ENCODE assay signal across 7 cellular contexts in genomic region chr11:117226388-117227385, GRCh38. TPM values are rescaled to one million over a fixed set of nuclear protein-coding genes. Genes with fewer than 3 reads are reported as not detected.
DNase-seq lines count a peak whose midpoint lies in the region; ATAC-seq, FAIRE-seq and TF ChIP-seq lines count a peak whose summit lies in the region.

No MANE protein-coding gene starts in this region.

- FAIRE-seq in H1 (lab: Jason Lieb, UNC): peak; percentile 71

- H2BK12ac ChIP-seq in H1 (ENCODE audit: low read depth, low read length) (no peak overlapping the region), mesenchymal stem cell (ENCODE audit: low read length in 2 of 2) (no peak overlapping the region)

- H3K27me3 ChIP-seq in H1 (replicated peaks in 1 of 4; ENCODE audit: control insufficient read depth in 3 of 4, extremely low read depth in 1 of 4, insufficient read depth in 3 of 4, low read length in 3 of 4) (no peaks in the 10 kb centered on the region), mesenchymal stem cell (ENCODE audit: control insufficient read depth in 1 of 2, insufficient read depth in 1 of 2, low read length in 2 of 2) (no peaks in the 10 kb centered on the region), tibial nerve (no peaks in the 10 kb centered on the region)

- H2AK5ac ChIP-seq in H1 (ENCODE audit: low read depth, low read length) (no peak overlapping the region), mesenchymal stem cell (ENCODE audit: low read length, severe bottlenecking) (no peak overlapping the region)

- WGBS in H1 (ENCODE audit: extremely low coverage in 1 of 2, insufficient coverage in 1 of 2, insufficient read length in 1 of 2, insufficient replicate concordance in 2 of 2, low coverage in 1 of 2, low lambda C conversion rate in 2 of 2, missing lambda C conversion rate in 1 of 2), 2 experiments: 77% methylated on average over 19 of the region's 19 CpGs; no CpG with 5 or more reads in 1 of the 2 experiments
- WGBS in mesenchymal stem cell: 72% methylated on average over 16 of the region's 19 CpGs
- WGBS in tibial nerve, 2 donors: 64 to 67% methylated on average over 19 of the region's 19 CpGs

- H3K18ac ChIP-seq in H1 (ENCODE audit: extremely low read depth, low read length) (no peak overlapping the region), mesenchymal stem cell (ENCODE audit: low read depth in 1 of 2, low read length in 2 of 2) (no peak overlapping the region)

- H3K9me3 ChIP-seq in H1 (ENCODE audit: insufficient read depth in 2 of 2, low read depth in 1 of 2, low read length in 1 of 2): no peaks in the 10 kb centered on the region
- no peaks in the 10 kb centered on the region for H3K9me3 ChIP-seq in mesenchymal stem cell (ENCODE audit: control insufficient read depth, low read length)
- no peaks in the 10 kb centered on the region for H3K9me3 ChIP-seq in tibial nerve

- POLR2A ChIA-PET in GM10248 (lab: Yijun Ruan, JAX): interaction anchor here (0.6 to 1.6 kb wide), 4 partner anchors 8 to 50 kb away, joined by 3 to 4 read pairs (median 4); partner anchors contain the start of gene SIDT2
- POLR2A ChIA-PET in H1 (lab: Charles Lee; ENCODE audit: partially characterized antibody): interaction anchor here (0.8 to 6.0 kb wide), 8 partner anchors 10 to 82 kb away, joined by 3 to 53 read pairs (median 5); partner anchors contain the start of genes PAFAH1B2 and SIDT2

- peak; percentile 67 for ATAC-seq in HG03354 (IDR thresholded peaks at IDR 0.05; ENCODE audit: poor library complexity, severe bottlenecking, unreplicated experiment)

- no peak overlapping the region for H3K56ac ChIP-seq in H1 (replicated peaks; ENCODE audit: insufficient read length, low read depth, low read length)

- no peak overlapping the region for H3K4me3 ChIP-seq in H1 (ENCODE audit: extremely low read depth in 1 of 4, insufficient read depth in 2 of 4, low read depth in 3 of 4, low read length in 4 of 4)
- no peak overlapping the region for H3K4me3 ChIP-seq in mesenchymal stem cell (ENCODE audit: insufficient read depth in 1 of 2, low read depth in 1 of 2, low read length in 2 of 2)
- no peak overlapping the region for H3K4me3 ChIP-seq in tibial nerve

- peaks cover 4% of the 10 kb centered on the region for H3K23me2 ChIP-seq in H1 (ENCODE audit: low read depth, low read length)

- H2BK5ac ChIP-seq in H1 (ENCODE audit: low read depth, low read length) (no peak overlapping the region), mesenchymal stem cell (ENCODE audit: low read depth, low read length, poor library complexity, severe bottlenecking) (no peak overlapping the region)

- no peak overlapping the region for H4K91ac ChIP-seq in H1 (replicated peaks; ENCODE audit: insufficient read length, low read length)
- no peak overlapping the region for H4K91ac ChIP-seq in mesenchymal stem cell (ENCODE audit: low read length)

- peaks cover 1 to 2% of the 10 kb centered on the region in 2 experiments for H4K20me1 ChIP-seq in H1 (replicated peaks in 1 of 2; ENCODE audit: control insufficient read depth in 1 of 2, insufficient read depth in 2 of 2, low read length in 2 of 2)

- CTCF ChIA-PET in GM10248 (lab: Yijun Ruan, JAX) (interaction anchor here (0.5 to 9.2 kb wide), 51 partner anchors 8 to 808 kb away, joined by 3 to 118 read pairs (median 4); partner anchors contain the start of genes APOA4, APOA5, CEP164 and PAFAH1B2), H1 (lab: Charles Lee; ENCODE audit: partially characterized antibody) (interaction anchor here (0.6 to 25.0 kb wide), 29 partner anchors 8 to 488 kb away, joined by 3 to 449 read pairs (median 3); partner anchors contain the start of genes APOA1, APOA5, PAFAH1B2 and SIDT2)

- H2BK15ac ChIP-seq in H1 (ENCODE audit: low read length) (no peak overlapping the region), mesenchymal stem cell (ENCODE audit: low read depth, poor library complexity, severe bottlenecking) (no peak overlapping the region)

- H2BK120ac ChIP-seq in H1 (replicated peaks; ENCODE audit: low read depth, low read length) (no peak overlapping the region), mesenchymal stem cell (ENCODE audit: low read depth, low read length) (no peak overlapping the region)

- no peak for TF ChIP-seq EP300 in H1 (IDR thresholded peaks at IDR 0.05; ENCODE audit: borderline replicate concordance in 1 of 2, low read depth in 2 of 2, low read length in 2 of 2)
- TF ChIP-seq EP300 in tibial nerve (IDR thresholded peaks at IDR 0.05): peak in 1 of 2 donors; percentile 33

- no peak overlapping the region for H3K4ac ChIP-seq in H1 (replicated peaks; ENCODE audit: insufficient read length, low read depth, low read length)
- no peak overlapping the region for H3K4ac ChIP-seq in mesenchymal stem cell (ENCODE audit: low read depth in 1 of 2, low read length in 2 of 2)

- H2AFZ ChIP-seq in H1 (ENCODE audit: low read length) (no peak overlapping the region), mesenchymal stem cell (ENCODE audit: low read depth, low read length) (no peak overlapping the region)

- H2BK20ac ChIP-seq in H1 (ENCODE audit: low read length): no peak overlapping the region

- TF ChIP-seq CTCF in GM10248 (IDR thresholded peaks at IDR 0.05; ENCODE audit: control extremely low read depth, extremely low read depth, low read depth, missing control alignments) (peak; percentile 81), VCaP (conservative IDR thresholded peaks at IDR 0.05) (peak; percentile 89), H1 (IDR thresholded peaks at IDR 0.05; ENCODE audit: control extremely low read depth in 1 of 3, insufficient read depth in 1 of 3, low read depth in 1 of 3, low read length in 3 of 3) (peak; percentile 1 to 92 (median 78)), tibial nerve (IDR thresholded peaks at IDR 0.05) (peak; percentile 65 to 91 (median 70))

- H3K79me1 ChIP-seq in H1 (ENCODE audit: low read depth, low read length): peaks cover 7% of the 10 kb centered on the region; the same call in 1 of the 2 replicates
- H3K79me1 ChIP-seq in mesenchymal stem cell (replicated peaks; ENCODE audit: low read length, poor library complexity, severe bottlenecking): peaks cover 19% of the 10 kb centered on the region

- peaks cover 7 to 25% (median 16%) of the 10 kb centered on the region in 4 experiments; a peak in 6 of 8 replicates for H3K36me3 ChIP-seq in H1 (ENCODE audit: control insufficient read depth in 2 of 4, insufficient read depth in 4 of 4, low read length in 3 of 4)
- H3K36me3 ChIP-seq in mesenchymal stem cell (ENCODE audit: control insufficient read depth in 1 of 2, insufficient read depth in 2 of 2, low read depth in 1 of 2, low read length in 2 of 2): peaks cover 62 to 66% of the 10 kb centered on the region in 2 experiments
- peaks cover 0 to 64% (median 19%) of the 10 kb centered on the region in 3 donors for H3K36me3 ChIP-seq in tibial nerve

- no peak overlapping the region for H3K9ac ChIP-seq in H1 (replicated peaks in 1 of 4; ENCODE audit: extremely low read depth in 1 of 4, low read depth in 3 of 4, low read length in 3 of 4)
- H3K9ac ChIP-seq in mesenchymal stem cell (ENCODE audit: low read length): no peak overlapping the region

- H3K14ac ChIP-seq in H1 (ENCODE audit: insufficient read length) (no peak overlapping the region), mesenchymal stem cell (ENCODE audit: low read length in 2 of 2) (no peak overlapping the region)

- no peak overlapping the region for H4K5ac ChIP-seq in H1 (ENCODE audit: insufficient read length, low read depth, low read length)

- H3K4me2 ChIP-seq in H1 (ENCODE audit: insufficient read depth in 1 of 2, low read depth in 2 of 2, low read length in 2 of 2) (no peak overlapping the region), mesenchymal stem cell (ENCODE audit: low read length, poor library complexity, severe bottlenecking) (no peak overlapping the region)

- TF ChIP-seq RAD21 in H1 (IDR thresholded peaks at IDR 0.05 in 1 of 2, conservative IDR thresholded peaks at IDR 0.05 in 1 of 2; ENCODE audit: low read depth in 2 of 2, low read length in 2 of 2): peak; percentile 94

- DNase-seq in GM10248 (ENCODE audit: extremely low spot score): peak; percentile 82
- DNase-seq in NCI-H2227 treated with DMSO at 0.1 percent for 48 hours (lab: John Stamatoyannopoulos, UW): peak; percentile 58
- no peak for DNase-seq in H1 (ENCODE audit: low read depth in 1 of 2, low spot score in 2 of 2)
- DNase-seq in mesenchymal stem cell: peak; percentile 85
- DNase-seq in tibial nerve (ENCODE audit: low spot score in 2 of 2): no peak

- H4K8ac ChIP-seq in H1 (ENCODE audit: extremely low read depth, insufficient read depth, low read length) (no peak overlapping the region), mesenchymal stem cell (ENCODE audit: low read length) (no peak overlapping the region)

- TF ChIP-seq POLR2A in H1 (IDR thresholded peaks at IDR 0.05; ENCODE audit: control extremely low read depth in 1 of 2, low read depth in 2 of 2, low read length in 2 of 2): no peak
- no peak for TF ChIP-seq POLR2A in tibial nerve (IDR thresholded peaks at IDR 0.05)

- H3K4me1 ChIP-seq in H1 (replicated peaks in 1 of 4; ENCODE audit: control insufficient read depth in 3 of 4, insufficient read depth in 4 of 4, low read length in 3 of 4): peaks cover 0 to 6% (median under 1%) of the 10 kb centered on the region in 4 experiments; a peak in 2 of 7 replicates
- peaks cover 5% of the 10 kb centered on the region for H3K4me1 ChIP-seq in mesenchymal stem cell (ENCODE audit: control insufficient read depth, insufficient read depth, low read depth, low read length)
- peaks cover 0 to 66% (median 28%) of the 10 kb centered on the region in 4 donors for H3K4me1 ChIP-seq in tibial nerve

- H3K23ac ChIP-seq in H1 (ENCODE audit: insufficient read length) (no peak overlapping the region), mesenchymal stem cell (ENCODE audit: low read length in 2 of 2) (no peak overlapping the region)

- peak overlapping the region; percentile 7; the same call in 1 of the 2 replicates for H3K27ac ChIP-seq in VCaP
- no peak overlapping the region for H3K27ac ChIP-seq in H1 (ENCODE audit: low read depth, low read length)
- H3K27ac ChIP-seq in mesenchymal stem cell (ENCODE audit: low read length, poor library complexity, severe bottlenecking): no peak overlapping the region
- no peak overlapping the region for H3K27ac ChIP-seq in tibial nerve

- H3K79me2 ChIP-seq in H1 (ENCODE audit: control insufficient read depth in 1 of 2, insufficient read depth in 2 of 2, low read length in 2 of 2): peaks cover 0 to 16% of the 10 kb centered on the region in 2 experiments; a peak in 1 of 4 replicates

RNA-seq across cellular contexts. Expression of gene PCSK7, which starts 5.2 kb away (rescaled TPM):
- total RNA-seq in H1 (2021; fragmentation: NEBNext Ultra II Directional; extraction: Animal tissue kit (Norgen Biotek cat#: 25700)): 38.5 and 45.6 TPM in 2 replicates
- 23.4 and 38.8 TPM in 2 replicates for polyA plus RNA-seq in H1 (2011; rRNA removed)
- 33.3 TPM for polyA plus RNA-seq in H1 (2011; cell fraction: cytosol; rRNA removed)
- 67.6 TPM for polyA plus RNA-seq in H1 (2011; cell fraction: nucleus; rRNA removed)
- 26.1 to 32.5 TPM (median 31.3 TPM) in 4 replicates for polyA plus RNA-seq in H1 (2012, experiment 1 of 2)
- 15.2 TPM for polyA plus RNA-seq in H1 (2012, experiment 2 of 2)
- polyA plus RNA-seq in H1 (2013, experiment 1 of 2): 20.6 TPM
- 21.3 TPM for polyA plus RNA-seq in H1 (2013, experiment 2 of 2)
- 30.3 and 32.9 TPM in 2 replicates for polyA minus RNA-seq in H1 (2011; rRNA and poly(A)+ RNA removed)
- polyA minus RNA-seq in H1 (2011; cell fraction: cytosol; rRNA and poly(A)+ RNA removed): 23.0 TPM
- 30.8 TPM for polyA minus RNA-seq in H1 (2011; cell fraction: nucleus; rRNA and poly(A)+ RNA removed)
- 18.3 TPM for polyA plus RNA-seq in mesenchymal stem cell (2013, experiment 1 of 2)
- polyA plus RNA-seq in mesenchymal stem cell (2013, experiment 2 of 2): 17.5 TPM
- 10 to 100 TPM; 45.4 to 94.5 (median 71.6) TPM for total RNA-seq in tibial nerve

RNA-seq across cellular contexts. Expression of gene RNF214, which starts 5.8 kb away (rescaled TPM):
- 33.7 and 35.6 TPM in 2 replicates for total RNA-seq in H1 (2021; fragmentation: NEBNext Ultra II Directional; extraction: Animal tissue kit (Norgen Biotek cat#: 25700))
- polyA plus RNA-seq in H1 (2011; rRNA removed): 34.9 and 35.3 TPM in 2 replicates
- 20.7 TPM for polyA plus RNA-seq in H1 (2011; cell fraction: cytosol; rRNA removed)
- polyA plus RNA-seq in H1 (2011; cell fraction: nucleus; rRNA removed): 80.8 TPM
- polyA plus RNA-seq in H1 (2012, experiment 1 of 2): 18.8 to 22.7 TPM (median 20.3 TPM) in 4 replicates
- polyA plus RNA-seq in H1 (2012, experiment 2 of 2): 4.6 TPM
- polyA plus RNA-seq in H1 (2013, experiment 1 of 2): 18.8 TPM
- 17.3 TPM for polyA plus RNA-seq in H1 (2013, experiment 2 of 2)
- 79.0 and 79.9 TPM in 2 replicates for polyA minus RNA-seq in H1 (2011; rRNA and poly(A)+ RNA removed)
- polyA minus RNA-seq in H1 (2011; cell fraction: cytosol; rRNA and poly(A)+ RNA removed): 23.1 TPM
- 39.3 TPM for polyA minus RNA-seq in H1 (2011; cell fraction: nucleus; rRNA and poly(A)+ RNA removed)
- polyA plus RNA-seq in mesenchymal stem cell (2013, experiment 1 of 2): 13.9 TPM
- polyA plus RNA-seq in mesenchymal stem cell (2013, experiment 2 of 2): 13.3 TPM
- 10 to 100 TPM; 10.8 to 16.6 (median 12.8) TPM for total RNA-seq in tibial nerve

RNA-seq across cellular contexts. Expression of gene TAGLN, which starts 27.5 kb away (rescaled TPM):
- total RNA-seq in H1 (2021; fragmentation: NEBNext Ultra II Directional; extraction: Animal tissue kit (Norgen Biotek cat#: 25700)): 300 and 301 TPM in 2 replicates
- polyA plus RNA-seq in H1 (2011; rRNA removed): 140 and 150 TPM in 2 replicates
- 178 TPM for polyA plus RNA-seq in H1 (2011; cell fraction: cytosol; rRNA removed)
- polyA plus RNA-seq in H1 (2011; cell fraction: nucleus; rRNA removed): 132 TPM
- polyA plus RNA-seq in H1 (2012, experiment 1 of 2): 186 to 274 TPM (median 201 TPM) in 4 replicates
- polyA plus RNA-seq in H1 (2012, experiment 2 of 2): 415 TPM
- 193 TPM for polyA plus RNA-seq in H1 (2013, experiment 1 of 2)
- 186 TPM for polyA plus RNA-seq in H1 (2013, experiment 2 of 2)
- 97.7 and 118 TPM in 2 replicates for polyA minus RNA-seq in H1 (2011; rRNA and poly(A)+ RNA removed)
- polyA minus RNA-seq in H1 (2011; cell fraction: cytosol; rRNA and poly(A)+ RNA removed): 36.1 TPM
- 59.7 TPM for polyA minus RNA-seq in H1 (2011; cell fraction: nucleus; rRNA and poly(A)+ RNA removed)
- polyA plus RNA-seq in mesenchymal stem cell (2013, experiment 1 of 2): 563 TPM
- 558 TPM for polyA plus RNA-seq in mesenchymal stem cell (2013, experiment 2 of 2)
- 1,000 to 10,000 TPM; 1,525 to 3,984 (median 2,307) TPM for total RNA-seq in tibial nerve

RNA-seq across cellular contexts. Expression of gene SIDT2, which starts 48.1 kb away (rescaled TPM):
- total RNA-seq in H1 (2021; fragmentation: NEBNext Ultra II Directional; extraction: Animal tissue kit (Norgen Biotek cat#: 25700)): 14.6 and 18.5 TPM in 2 replicates
- 21.1 and 26.7 TPM in 2 replicates for polyA plus RNA-seq in H1 (2011; rRNA removed)
- polyA plus RNA-seq in H1 (2011; cell fraction: cytosol; rRNA removed): 15.5 TPM
- 85.9 TPM for polyA plus RNA-seq in H1 (2011; cell fraction: nucleus; rRNA removed)
- polyA plus RNA-seq in H1 (2012, experiment 1 of 2): 13.3 to 18.4 TPM (median 14.8 TPM) in 4 replicates
- polyA plus RNA-seq in H1 (2012, experiment 2 of 2): 12.4 TPM
- 15.5 TPM for polyA plus RNA-seq in H1 (2013, experiment 1 of 2)
- 14.7 TPM for polyA plus RNA-seq in H1 (2013, experiment 2 of 2)
- 27.2 and 33.9 TPM in 2 replicates for polyA minus RNA-seq in H1 (2011; rRNA and poly(A)+ RNA removed)
- polyA minus RNA-seq in H1 (2011; cell fraction: cytosol; rRNA and poly(A)+ RNA removed): 12.8 TPM
- polyA minus RNA-seq in H1 (2011; cell fraction: nucleus; rRNA and poly(A)+ RNA removed): 35.6 TPM
- 32.2 TPM for polyA plus RNA-seq in mesenchymal stem cell (2013, experiment 1 of 2)
- polyA plus RNA-seq in mesenchymal stem cell (2013, experiment 2 of 2): 32.8 TPM
- 100 to 1,000 TPM in 3 of 4 donors, 10 to 100 TPM in 1; 72.6 to 132 (median 125) TPM for total RNA-seq in tibial nerve

Comparison
In these comparisons a context has a peak if more than half of its experiments do, and no peak if none do; other contexts are left out.
1. DNase-seq: peak in GM10248 (single experiment), NCI-H2227 treated with DMSO at 0.1 percent for 48 hours (single experiment) and mesenchymal stem cell (single experiment); none in H1 (0 of 2) and tibial nerve (0 of 2).
2. Peak in every context shown above with its lines, with median percentiles within 50 percentile points of each other: CTCF ChIP-seq.